1 cellular context compared by ENCODE assay signal in the genomic region with DNA sequence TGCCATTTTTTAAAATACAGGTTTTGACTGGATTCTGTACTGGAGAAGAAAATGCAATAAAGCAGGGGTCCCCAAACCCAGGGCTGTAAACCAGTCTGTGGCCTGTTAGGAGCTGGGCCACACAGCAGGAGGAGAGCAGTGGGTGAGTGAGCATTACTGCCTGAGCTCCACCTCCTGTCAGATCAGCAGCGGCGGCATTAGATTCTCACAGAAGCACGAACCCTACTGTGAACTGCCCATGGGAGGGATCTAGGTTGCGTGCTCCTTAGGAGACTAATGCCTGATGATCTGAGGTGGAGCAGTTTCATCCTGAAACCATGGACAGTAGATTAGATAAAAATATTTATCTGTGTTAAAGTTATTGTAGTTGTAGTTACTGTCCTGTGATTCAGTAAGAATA.
TF ChIP-seq lines count a peak whose summit lies in the region.

No MANE protein-coding gene starts in this region.

TF ChIP-seq in WTC11, 78 proteins besides CTCF, POLR2A, EP300 and RAD21:
- TF ChIP-seq TEAD4 (CRISPR knock-in tag; IDR thresholded peaks at IDR 0.05) = no peak
- TF ChIP-seq, protein P1, sequence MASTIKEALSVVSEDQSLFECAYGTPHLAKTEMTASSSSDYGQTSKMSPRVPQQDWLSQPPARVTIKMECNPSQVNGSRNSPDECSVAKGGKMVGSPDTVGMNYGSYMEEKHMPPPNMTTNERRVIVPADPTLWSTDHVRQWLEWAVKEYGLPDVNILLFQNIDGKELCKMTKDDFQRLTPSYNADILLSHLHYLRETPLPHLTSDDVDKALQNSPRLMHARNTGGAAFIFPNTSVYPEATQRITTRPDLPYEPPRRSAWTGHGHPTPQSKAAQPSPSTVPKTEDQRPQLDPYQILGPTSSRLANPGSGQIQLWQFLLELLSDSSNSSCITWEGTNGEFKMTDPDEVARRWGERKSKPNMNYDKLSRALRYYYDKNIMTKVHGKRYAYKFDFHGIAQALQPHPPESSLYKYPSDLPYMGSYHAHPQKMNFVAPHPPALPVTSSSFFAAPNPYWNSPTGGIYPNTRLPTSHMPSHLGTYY (CRISPR knock-in tag; IDR thresholded peaks at IDR 0.05) = no peak
- TF ChIP-seq KAT7 (CRISPR knock-in tag; IDR thresholded peaks at IDR 0.05; ENCODE audit: borderline replicate concordance) = no peak
- TF ChIP-seq SMAD4 (CRISPR knock-in tag; IDR thresholded peaks at IDR 0.05) = no peak
- TF ChIP-seq, protein P2, sequence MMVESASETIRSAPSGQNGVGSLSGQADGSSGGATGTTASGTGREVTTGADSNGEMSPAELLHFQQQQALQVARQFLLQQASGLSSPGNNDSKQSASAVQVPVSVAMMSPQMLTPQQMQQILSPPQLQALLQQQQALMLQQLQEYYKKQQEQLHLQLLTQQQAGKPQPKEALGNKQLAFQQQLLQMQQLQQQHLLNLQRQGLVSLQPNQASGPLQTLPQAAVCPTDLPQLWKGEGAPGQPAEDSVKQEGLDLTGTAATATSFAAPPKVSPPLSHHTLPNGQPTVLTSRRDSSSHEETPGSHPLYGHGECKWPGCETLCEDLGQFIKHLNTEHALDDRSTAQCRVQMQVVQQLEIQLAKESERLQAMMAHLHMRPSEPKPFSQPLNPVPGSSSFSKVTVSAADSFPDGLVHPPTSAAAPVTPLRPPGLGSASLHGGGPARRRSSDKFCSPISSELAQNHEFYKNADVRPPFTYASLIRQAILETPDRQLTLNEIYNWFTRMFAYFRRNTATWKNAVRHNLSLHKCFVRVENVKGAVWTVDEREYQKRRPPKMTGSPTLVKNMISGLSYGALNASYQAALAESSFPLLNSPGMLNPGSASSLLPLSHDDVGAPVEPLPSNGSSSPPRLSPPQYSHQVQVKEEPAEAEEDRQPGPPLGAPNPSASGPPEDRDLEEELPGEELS (CRISPR knock-in tag; IDR thresholded peaks at IDR 0.05) = no peak
- TF ChIP-seq, protein P3, sequence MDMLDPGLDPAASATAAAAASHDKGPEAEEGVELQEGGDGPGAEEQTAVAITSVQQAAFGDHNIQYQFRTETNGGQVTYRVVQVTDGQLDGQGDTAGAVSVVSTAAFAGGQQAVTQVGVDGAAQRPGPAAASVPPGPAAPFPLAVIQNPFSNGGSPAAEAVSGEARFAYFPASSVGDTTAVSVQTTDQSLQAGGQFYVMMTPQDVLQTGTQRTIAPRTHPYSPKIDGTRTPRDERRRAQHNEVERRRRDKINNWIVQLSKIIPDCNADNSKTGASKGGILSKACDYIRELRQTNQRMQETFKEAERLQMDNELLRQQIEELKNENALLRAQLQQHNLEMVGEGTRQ (CRISPR knock-in tag; IDR thresholded peaks at IDR 0.05) = no peak
- no peak for TF ChIP-seq ZNF219 (CRISPR knock-in tag; IDR thresholded peaks at IDR 0.05; ENCODE audit: borderline replicate concordance)
- TF ChIP-seq TCF7 (CRISPR knock-in tag; IDR thresholded peaks at IDR 0.05; ENCODE audit: low read depth) = no peak
- TF ChIP-seq SOX15 (CRISPR knock-in tag; IDR thresholded peaks at IDR 0.05) = no peak
- no peak for TF ChIP-seq CBFB (CRISPR knock-in tag; IDR thresholded peaks at IDR 0.05; ENCODE audit: low read depth)
- TF ChIP-seq, protein P4, sequence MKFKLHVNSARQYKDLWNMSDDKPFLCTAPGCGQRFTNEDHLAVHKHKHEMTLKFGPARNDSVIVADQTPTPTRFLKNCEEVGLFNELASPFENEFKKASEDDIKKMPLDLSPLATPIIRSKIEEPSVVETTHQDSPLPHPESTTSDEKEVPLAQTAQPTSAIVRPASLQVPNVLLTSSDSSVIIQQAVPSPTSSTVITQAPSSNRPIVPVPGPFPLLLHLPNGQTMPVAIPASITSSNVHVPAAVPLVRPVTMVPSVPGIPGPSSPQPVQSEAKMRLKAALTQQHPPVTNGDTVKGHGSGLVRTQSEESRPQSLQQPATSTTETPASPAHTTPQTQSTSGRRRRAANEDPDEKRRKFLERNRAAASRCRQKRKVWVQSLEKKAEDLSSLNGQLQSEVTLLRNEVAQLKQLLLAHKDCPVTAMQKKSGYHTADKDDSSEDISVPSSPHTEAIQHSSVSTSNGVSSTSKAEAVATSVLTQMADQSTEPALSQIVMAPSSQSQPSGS (CRISPR knock-in tag; IDR thresholded peaks at IDR 0.05; ENCODE audit: borderline replicate concordance, low read depth) = no peak
